Comparison of ENCODE assay signal across 25 cellular contexts in the genomic region with DNA sequence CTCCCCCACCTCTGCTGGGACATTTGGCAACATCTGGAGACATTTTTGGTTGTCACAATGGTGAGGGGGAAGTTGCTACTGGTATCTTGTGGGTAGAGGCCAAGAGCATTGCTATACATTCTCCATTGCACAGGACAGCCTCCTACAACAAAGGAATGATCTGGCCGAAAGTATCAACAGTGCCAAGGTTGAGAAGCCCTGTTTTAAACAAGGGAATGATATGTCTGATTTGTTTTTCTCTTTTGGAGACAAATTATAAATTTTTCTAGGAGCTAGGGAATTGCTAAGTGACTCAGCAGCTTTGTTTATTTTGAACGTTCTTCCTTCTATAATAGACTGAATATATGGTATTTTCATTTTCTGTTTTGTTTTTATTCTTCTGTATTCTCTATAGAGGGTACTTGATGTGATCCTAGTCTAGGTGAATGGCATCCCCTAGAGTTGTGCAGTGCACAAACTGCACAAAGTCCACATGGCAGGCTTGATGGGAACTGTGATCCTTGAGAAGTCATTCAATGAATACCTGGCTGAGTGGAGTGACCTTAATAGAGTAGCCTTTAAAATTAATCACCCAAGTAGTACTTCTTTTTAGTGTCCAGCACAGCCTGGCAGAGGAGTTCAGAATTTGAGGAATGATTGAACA.
DNase-seq lines count a peak whose midpoint lies in the region; ATAC-seq and TF ChIP-seq lines count a peak whose summit lies in the region.
"Had no signal": no experiment of that assay in that cellular context is flagged by ENCODE, and none has a peak within 500 bp of the region (broad histone marks: within the 10 kb centered on the region; RNA-seq: fewer than 3 reads in every experiment).

No MANE protein-coding gene starts in this region.

- ATAC-seq in gastroesophageal sphincter = no peak
- ATAC-seq: activated naive CD8-positive, alpha-beta T cell treated with anti-CD3 and anti-CD28 coated beads, Interleukin-2, amount 50 U/mL, for 24 hours; heart left ventricle; T-cell had no signal

- intact Hi-C loops in thyroid gland (cut with DNase I) = no loop called here
- intact Hi-C loops in head of caudate nucleus (cut with DNase I) = no loop called here
- intact Hi-C loops in Calu3 (cut with micrococcal nuclease; ENCODE audit: unreplicated experiment) = no loop called here

- H3K36me3 ChIP-seq in gastroesophageal sphincter = no peaks in the 10 kb centered on the region
- H3K36me3 ChIP-seq in thyroid gland = no peaks in the 10 kb centered on the region
- H3K36me3 ChIP-seq: heart left ventricle, neutrophil had no signal

- peaks cover 50% of the 10 kb centered on the region for H3K4me1 Mint-ChIP-seq in HFFc6 (ENCODE audit: low read depth)
- H3K4me1 Mint-ChIP-seq in Calu3 (ENCODE audit: low read depth, unreplicated experiment) = peaks cover 35% of the 10 kb centered on the region
- H3K4me1 Mint-ChIP-seq: activated CD4-positive, alpha-beta T cell treated with anti-CD3 and anti-CD28 coated beads, Interleukin-2, amount 10 ng/mL, durations not matched to agents 24 days and 14 days; activated naive CD8-positive, alpha-beta T cell treated with anti-CD3 and anti-CD28 coated beads, Interleukin-2, amount 50 U/mL, for 24 hours; B cell; immature natural killer cell; T-cell had no signal

- peak overlapping the region; percentile 45 to 62 (median 54) for H3K27ac ChIP-seq in gastroesophageal sphincter
- H3K27ac ChIP-seq in thyroid gland = peak overlapping the region; percentile 38 to 84 (median 67)
- H3K27ac ChIP-seq: neutrophil had no signal

- no peaks in the 10 kb centered on the region for H3K9me3 Mint-ChIP-seq in HFFc6
- no peaks in the 10 kb centered on the region for H3K9me3 Mint-ChIP-seq in Calu3 (ENCODE audit: low read depth, unreplicated experiment)
- H3K9me3 Mint-ChIP-seq: activated CD4-positive, alpha-beta T cell treated with anti-CD3 and anti-CD28 coated beads, Interleukin-2, amount 10 ng/mL, durations not matched to agents 24 days and 14 days; activated naive CD8-positive, alpha-beta T cell treated with anti-CD3 and anti-CD28 coated beads, Interleukin-2, amount 50 U/mL, for 24 hours; stimulated activated naive CD8-positive, alpha-beta T cell treated with anti-CD3 and anti-CD28 coated beads, Interleukin-15, Interleukin-2, amounts not matched to agents 100 ng/mL and 50 ng/mL, for 24 hours; T-cell; type B pancreatic cell had no signal

- no peaks in the 10 kb centered on the region for H3K27me3 Mint-ChIP-seq in HFFc6 (ENCODE audit: insufficient read depth)
- H3K27me3 Mint-ChIP-seq in Calu3 (ENCODE audit: unreplicated experiment) = no peaks in the 10 kb centered on the region

- H3K4me3 Mint-ChIP-seq in HFFc6 = peak overlapping the region; percentile 39; the same call in 1 of the 2 replicates
- no peak overlapping the region for H3K4me3 Mint-ChIP-seq in Calu3 (ENCODE audit: low read depth, unreplicated experiment)
- H3K4me3 Mint-ChIP-seq: activated CD4-positive, alpha-beta T cell treated with anti-CD3 and anti-CD28 coated beads, Interleukin-2, amount 10 ng/mL, durations not matched to agents 24 days and 14 days; activated naive CD8-positive, alpha-beta T cell treated with anti-CD3 and anti-CD28 coated beads, Interleukin-2, amount 50 U/mL, for 24 hours; B cell; immature natural killer cell; stimulated activated naive CD8-positive, alpha-beta T cell treated with anti-CD3 and anti-CD28 coated beads, Interleukin-15, Interleukin-2, amounts not matched to agents 100 ng/mL and 50 ng/mL, for 24 hours; T-cell; type B pancreatic cell had no signal

- CTCF ChIA-PET in Calu3 (lab: Charles Lee) = no interaction called here

- no peaks in the 10 kb centered on the region for H3K27me3 ChIP-seq in gastroesophageal sphincter
- no peaks in the 10 kb centered on the region for H3K27me3 ChIP-seq in thyroid gland

- 17 to 20% methylated on average over 2 of the region's 2 CpGs for WGBS in gastroesophageal sphincter (ENCODE audit: low coverage in 1 of 2), 2 donors
- WGBS in thyroid gland, 2 donors = 23 to 27% methylated on average over 2 of the region's 2 CpGs

- TF ChIP-seq EP300 in gastroesophageal sphincter (IDR thresholded peaks at IDR 0.05) = no peak

- no peaks in the 10 kb centered on the region for H3K9me3 ChIP-seq in gastroesophageal sphincter
- no peaks in the 10 kb centered on the region for H3K9me3 ChIP-seq in thyroid gland
- H3K9me3 ChIP-seq: heart left ventricle, neutrophil had no signal

- no TSS peak for BruUV-seq in Calu3 (replicated peaks; lab: Mats Ljungman, UMichigan)

- H3K4me3 ChIP-seq in astrocyte of the spinal cord (ENCODE audit: low read depth, low read length) (no peak overlapping the region), gastroesophageal sphincter (no peak overlapping the region), thyroid gland (replicated peaks in 1 of 3) (no peak overlapping the region)
- H3K4me3 ChIP-seq: heart left ventricle had no signal

- H3K4me1 ChIP-seq in gastroesophageal sphincter (peaks cover 11 to 34% (median 16%) of the 10 kb centered on the region in 3 donors), thyroid gland (peaks cover 21 to 24% of the 10 kb centered on the region in 2 donors)

- peak overlapping the region; percentile 54 for H3K27ac Mint-ChIP-seq in HFFc6
- no peak overlapping the region for H3K27ac Mint-ChIP-seq in Calu3 (ENCODE audit: unreplicated experiment)
- H3K27ac Mint-ChIP-seq: activated CD4-positive, alpha-beta T cell treated with anti-CD3 and anti-CD28 coated beads, Interleukin-2, amount 10 ng/mL, durations not matched to agents 24 days and 14 days; activated naive CD8-positive, alpha-beta T cell treated with anti-CD3 and anti-CD28 coated beads, Interleukin-2, amount 50 U/mL, for 24 hours; B cell; immature natural killer cell; stimulated activated naive CD8-positive, alpha-beta T cell treated with anti-CD3 and anti-CD28 coated beads, Interleukin-15, Interleukin-2, amounts not matched to agents 100 ng/mL and 50 ng/mL, for 24 hours; T-cell; type B pancreatic cell had no signal

- DNase-seq in HFFc6 = peak; percentile 14
- peak; percentile 28 for DNase-seq in astrocyte of the spinal cord (ENCODE audit: low read depth, low spot score)
- DNase-seq in thyroid gland = peak; percentile 57 to 65
- DNase-seq in GF-D8 (lab: John Stamatoyannopoulos, UW) = no peak
- DNase-seq in head of caudate nucleus = no peak
- no peak for DNase-seq in Calu3
- DNase-seq: activated CD4-positive, alpha-beta T cell treated with anti-CD3 and anti-CD28 coated beads, Interleukin-2, amount 10 ng/mL, durations not matched to agents 24 days and 14 days; activated CD8-positive, alpha-beta memory T cell treated with anti-CD3 and anti-CD28 coated beads, Interleukin-2, amount 50 U/mL, for 4 hours; activated effector memory CD4-positive, alpha-beta T cell treated with Interleukin-2 at 50 U/mL for 16 hours; activated naive CD8-positive, alpha-beta T cell treated with anti-CD3 and anti-CD28 coated beads, Interleukin-2, amount 50 U/mL, for 24 hours; COR-L47; heart left ventricle; immature natural killer cell; NCI-H146; NCI-H2227 treated with DMSO at 0.1 percent for 48 hours; NCI-H774; OCI-M1; SHP77 treated with DMSO at 0.1 percent for 48 hours; stimulated activated CD4-positive, alpha-beta T cell treated with anti-CD3 and anti-CD28 coated beads, Interleukin-4, amount 100 ng/mL, for 1 hour; T-cell had no signal

- H3K36me3 Mint-ChIP-seq in HFFc6 (ENCODE audit: low read depth) (no peaks in the 10 kb centered on the region), Calu3 (ENCODE audit: insufficient read depth, unreplicated experiment) (no peaks in the 10 kb centered on the region)
- H3K36me3 Mint-ChIP-seq: immature natural killer cell, T-cell, type B pancreatic cell had no signal

- in situ Hi-C loops in astrocyte of the spinal cord (cut with HindIII; ENCODE audit: low sequenced_read_pairs) = no loop called here

- TF ChIP-seq POLR2A in gastroesophageal sphincter (IDR thresholded peaks at IDR 0.05) = no peak
- TF ChIP-seq POLR2A in thyroid gland (IDR thresholded peaks at IDR 0.05) = no peak

- TF ChIP-seq CTCF in HFFc6 (IDR thresholded peaks at IDR 0.05) = no peak
- no peak for TF ChIP-seq CTCF in astrocyte of the spinal cord (IDR thresholded peaks at IDR 0.05; ENCODE audit: low read depth, low read length)
- no peak for TF ChIP-seq CTCF in gastroesophageal sphincter (IDR thresholded peaks at IDR 0.05)
- peak in 2 of 6 experiments; percentile 20 to 29 for TF ChIP-seq CTCF in thyroid gland (IDR thresholded peaks at IDR 0.05)
- TF ChIP-seq CTCF in Calu3 (IDR thresholded peaks at IDR 0.05; ENCODE audit: unreplicated experiment) = no peak

Comparison
In these comparisons a context has a peak if more than half of its experiments do, and no peak if none do; other contexts are left out.
1. DNase-seq: peak in HFFc6 (single experiment), astrocyte of the spinal cord (single experiment) and thyroid gland (2 of 2); none in GF-D8 (single experiment), head of caudate nucleus (0 of 42) and Calu3 (single experiment).